Comparison of ENCODE assay signal across 10 cellular contexts in the genomic region with DNA sequence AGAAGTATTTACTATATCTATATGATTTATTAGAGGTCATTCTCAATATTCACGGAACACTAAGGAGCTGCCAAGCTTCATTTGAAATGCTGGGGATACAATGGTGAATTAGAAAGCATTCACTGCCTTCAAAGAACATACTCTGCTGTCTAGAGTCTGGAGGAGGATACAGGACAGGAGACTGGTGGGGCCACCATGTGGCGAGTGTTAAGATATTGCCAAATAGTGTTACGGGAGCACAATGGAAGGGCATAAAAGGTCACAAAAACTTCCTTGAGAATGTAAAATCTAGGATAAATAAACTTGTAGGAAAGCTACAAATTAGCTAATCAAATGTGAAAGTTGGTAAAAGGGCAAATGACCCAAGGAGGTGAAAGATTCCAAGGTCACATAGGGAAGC.
DNase-seq lines count a peak whose midpoint lies in the region; TF ChIP-seq lines count a peak whose summit lies in the region.
"Had no signal": no experiment of that assay in that cellular context is flagged by ENCODE, and none has a peak within 500 bp of the region (broad histone marks: within the 10 kb centered on the region; RNA-seq: fewer than 3 reads in every experiment).

No MANE protein-coding gene starts in this region.

- H3K27me3 ChIP-seq in BE2C (no peaks in the 10 kb centered on the region), kidney epithelial cell (ENCODE audit: control insufficient read depth, insufficient read depth, low read length) (no peaks in the 10 kb centered on the region), adrenal gland (no peaks in the 10 kb centered on the region)

- H3K9me3 ChIP-seq in BE2C (no peaks in the 10 kb centered on the region), adrenal gland (replicated peaks in 1 of 3) (no peaks in the 10 kb centered on the region)

- intact Hi-C loops in adrenal gland (cut with DNase I): no loop called here

- no peak for TF ChIP-seq POLR2A in adrenal gland (IDR thresholded peaks at IDR 0.05)

- 40 to 64% (median 58%) methylated on average over 3 of the region's 3 CpGs for WGBS in adrenal gland, 4 donors

- H3K4me3 ChIP-seq in BE2C (ENCODE audit: low read depth, low read length) (no peak overlapping the region), HFF-Myc (replicated peaks; ENCODE audit: low read depth, low read length) (no peak overlapping the region), kidney epithelial cell (ENCODE audit: low read depth, low read length) (no peak overlapping the region), adrenal gland (no peak overlapping the region)

- H3K27ac ChIP-seq in VCaP: no peak overlapping the region
- H3K27ac ChIP-seq in adrenal gland: no peak overlapping the region

- peak; percentile 24 for DNase-seq in BE2C
- no peak for DNase-seq in HFF-Myc (ENCODE audit: extremely low read depth, low read depth)
- no peak for DNase-seq in kidney epithelial cell (ENCODE audit: low read depth)
- no peak for DNase-seq in NCI-H1417 treated with DMSO at 0.1 percent for 48 hours (lab: John Stamatoyannopoulos, UW)
- no peak for DNase-seq in DMS79 treated with DMSO at 0.1 percent for 48 hours (lab: John Stamatoyannopoulos, UW)
- DNase-seq in adrenal gland: no peak
- DNase-seq in activated T-cell treated with anti-CD3 and anti-CD28 coated beads for 4 hours: no peak
- DNase-seq: activated T-cell treated with anti-CD3 and anti-CD28 coated beads, Interleukin-2, amount 50 U/mL, for 1 hour; NCI-H345 had no signal

- H3K4me1 ChIP-seq in BE2C: peaks cover 24% of the 10 kb centered on the region
- H3K4me1 ChIP-seq in adrenal gland (replicated peaks in 1 of 2): no peaks in the 10 kb centered on the region

- H3K36me3 ChIP-seq in BE2C: no peaks in the 10 kb centered on the region
- H3K36me3 ChIP-seq in kidney epithelial cell (ENCODE audit: control insufficient read depth, insufficient read depth, low read length): no peaks in the 10 kb centered on the region
- H3K36me3 ChIP-seq in adrenal gland (replicated peaks in 1 of 2): no peaks in the 10 kb centered on the region

- TF ChIP-seq CTCF in BE2C (IDR thresholded peaks at IDR 0.05; ENCODE audit: low read depth, low read length) (peak; percentile 51), HFF-Myc (IDR thresholded peaks at IDR 0.05; ENCODE audit: low read depth, low read length, missing control alignments) (peak; percentile 10), VCaP (conservative IDR thresholded peaks at IDR 0.05) (peak; percentile 65), kidney epithelial cell (IDR thresholded peaks at IDR 0.05; ENCODE audit: insufficient read depth, low read length, poor library complexity, severe bottlenecking) (peak; percentile 17), adrenal gland (IDR thresholded peaks at IDR 0.05) (no peak)

Comparison
In these comparisons a context has a peak if more than half of its experiments do, and no peak if none do; other contexts are left out.
1. CTCF ChIP-seq: peak in BE2C (single experiment), HFF-Myc (single experiment), VCaP (single experiment) and kidney epithelial cell (single experiment); none in adrenal gland (0 of 6).